ENCODE assay signal across 9 cellular contexts in genomic region chr20:33653900-33654596, GRCh38. TPM values are rescaled to one million over a fixed set of nuclear protein-coding genes. Genes with fewer than 3 reads are reported as not detected.
A peak's percentile ranks its signal among the peaks of the same experiment; 100 is the strongest.
DNase-seq lines count a peak whose midpoint lies in the region; ATAC-seq and TF ChIP-seq lines count a peak whose summit lies in the region.
"Had no signal": no experiment of that assay in that cellular context is flagged by ENCODE, and none has a peak within 500 bp of the region (broad histone marks: within the 10 kb centered on the region; RNA-seq: fewer than 3 reads in every experiment).

No MANE protein-coding gene starts in this region.

- H3K27ac Mint-ChIP-seq in progenitor cell of endocrine pancreas, result peak overlapping the region; percentile 93

- H3K4me3 ChIP-seq in Karpas-422 (ENCODE audit: low read length), result no peak overlapping the region
- no peak overlapping the region for H3K4me3 ChIP-seq in esophagus (ENCODE audit: low read depth in 1 of 2, low read length in 2 of 2)

- peak overlapping the region; percentile 12 for H3K4me3 Mint-ChIP-seq in progenitor cell of endocrine pancreas (ENCODE audit: low read depth)

- H2AFZ ChIP-seq in Karpas-422 (ENCODE audit: low read length), result no peak overlapping the region

- H3K27ac ChIP-seq in Karpas-422 (ENCODE audit: low read length) (no peak overlapping the region; the same call in 1 of the 2 replicates), esophagus (ENCODE audit: low read depth in 2 of 2, low read length in 1 of 2) (peak overlapping the region; percentile 50 to 68)

- no peaks in the 10 kb centered on the region for H4K20me1 ChIP-seq in Karpas-422 (ENCODE audit: insufficient read depth, low read depth, low read length)

- no peaks in the 10 kb centered on the region for H3K9me3 Mint-ChIP-seq in progenitor cell of endocrine pancreas (ENCODE audit: low read depth)

- H3K36me3 ChIP-seq in Karpas-422 (ENCODE audit: insufficient read depth, low read length) (no peaks in the 10 kb centered on the region), esophagus (ENCODE audit: control insufficient read depth in 2 of 2, insufficient read depth in 2 of 2, low read length in 1 of 2) (peaks cover 4 to 5% of the 10 kb centered on the region in 2 donors)

- no peaks in the 10 kb centered on the region for H3K79me2 ChIP-seq in Karpas-422 (ENCODE audit: low read length)

- H3K27me3 Mint-ChIP-seq in progenitor cell of endocrine pancreas, result no peaks in the 10 kb centered on the region

- DNase-seq in Karpas-422 (peak; percentile 53), NCI-H510A treated with DMSO at 0.1 percent for 48 hours (lab: John Stamatoyannopoulos, UW) (peak; percentile 98), progenitor cell of endocrine pancreas (ENCODE audit: low spot score, unreplicated experiment) (no peak)

- peaks cover 56% of the 10 kb centered on the region for H3K4me1 Mint-ChIP-seq in progenitor cell of endocrine pancreas (ENCODE audit: low read depth)

- no peaks in the 10 kb centered on the region for H3K27me3 ChIP-seq in Karpas-422 (ENCODE audit: low read length)
- no peaks in the 10 kb centered on the region for H3K27me3 ChIP-seq in esophagus (ENCODE audit: control insufficient read depth in 1 of 2, insufficient read depth in 2 of 2, low read length in 2 of 2)
- H3K27me3 ChIP-seq: vagina had no signal

- no peak overlapping the region for H3K4me2 ChIP-seq in Karpas-422 (ENCODE audit: low read depth, low read length, poor library complexity, severe bottlenecking)

- TF ChIP-seq CTCF in progenitor cell of endocrine pancreas (IDR thresholded peaks at IDR 0.05; ENCODE audit: unreplicated experiment), result no peak

- H3K9ac ChIP-seq in Karpas-422 (ENCODE audit: low read length), result no peak overlapping the region

- no peak for ATAC-seq in HG03520 (IDR thresholded peaks at IDR 0.05; ENCODE audit: unreplicated experiment)
- ATAC-seq in GM18502 (IDR thresholded peaks at IDR 0.05; ENCODE audit: poor library complexity, unreplicated experiment), result no peak
- ATAC-seq in HG02885 (IDR thresholded peaks at IDR 0.05; ENCODE audit: poor library complexity, unreplicated experiment), result no peak
- ATAC-seq in GM21737 (IDR thresholded peaks at IDR 0.05; ENCODE audit: unreplicated experiment), result no peak

- peaks cover 26% of the 10 kb centered on the region for H3K4me1 ChIP-seq in Karpas-422 (ENCODE audit: low read length)
- H3K4me1 ChIP-seq in esophagus (ENCODE audit: control insufficient read depth in 2 of 2, insufficient read depth in 2 of 2, low read length in 1 of 2), result peaks cover 15 to 32% of the 10 kb centered on the region in 2 donors

- H3K36me3 Mint-ChIP-seq in progenitor cell of endocrine pancreas (ENCODE audit: insufficient read depth), result peaks cover under 1% of the 10 kb centered on the region

- H3K9me3 ChIP-seq in Karpas-422 (ENCODE audit: low read length) (no peaks in the 10 kb centered on the region), esophagus (ENCODE audit: control insufficient read depth in 2 of 2, insufficient read depth in 1 of 2, low read depth in 1 of 2, low read length in 1 of 2) (no peaks in the 10 kb centered on the region)
- H3K9me3 ChIP-seq: vagina had no signal

- 60 to 61% methylated on average over 11 of the region's 11 CpGs for WGBS in esophagus, 2 donors

- H3K9me2 ChIP-seq in Karpas-422 (replicated peaks; ENCODE audit: insufficient read depth, low read length), result no peaks in the 10 kb centered on the region

RNA-seq across cellular contexts. Expression of gene C20orf144, which starts 8.1 kb away (rescaled TPM):
- 0.45 and 0.69 TPM in 2 replicates for total RNA-seq in Karpas-422 (2014; rRNA removed; shearing (Covaris generic); ENCODE audit: low replicate concordance)
- polyA plus RNA-seq in esophagus, result under 1 TPM; 0.02 to 0.04 TPM
- 0.27 TPM in 1 of 2 replicates, not detected in the other for total RNA-seq in progenitor cell of endocrine pancreas
- total RNA-seq: vagina had no signal

RNA-seq across cellular contexts. Expression of gene ACTL10, which starts 12.7 kb away (rescaled TPM):
- total RNA-seq in Karpas-422 (2014; rRNA removed; shearing (Covaris generic); ENCODE audit: low replicate concordance), result 2.5 and 9.2 TPM in 2 replicates
- polyA plus RNA-seq in esophagus, result 1 to 10 TPM; 1.4 to 2.8 TPM
- 0.36 and 0.38 TPM in 2 replicates for total RNA-seq in progenitor cell of endocrine pancreas

RNA-seq across cellular contexts. Expression of gene NECAB3, which starts 20.2 kb away (rescaled TPM):
- 38.2 and 89.2 TPM in 2 replicates for total RNA-seq in Karpas-422 (2014; rRNA removed; shearing (Covaris generic); ENCODE audit: low replicate concordance)
- 10 to 100 TPM; 13.5 to 18.4 TPM for polyA plus RNA-seq in esophagus
- 68.3 and 74.6 TPM in 2 replicates for total RNA-seq in progenitor cell of endocrine pancreas

RNA-seq across cellular contexts. Expression of gene E2F1, which starts 32.1 kb away (rescaled TPM):
- total RNA-seq in Karpas-422 (2014; rRNA removed; shearing (Covaris generic); ENCODE audit: low replicate concordance), result 19.2 and 37.2 TPM in 2 replicates
- 1 to 10 TPM; 6.4 to 6.7 TPM for polyA plus RNA-seq in esophagus
- 26.2 and 26.5 TPM in 2 replicates for total RNA-seq in progenitor cell of endocrine pancreas
